In the genomic region with DNA sequence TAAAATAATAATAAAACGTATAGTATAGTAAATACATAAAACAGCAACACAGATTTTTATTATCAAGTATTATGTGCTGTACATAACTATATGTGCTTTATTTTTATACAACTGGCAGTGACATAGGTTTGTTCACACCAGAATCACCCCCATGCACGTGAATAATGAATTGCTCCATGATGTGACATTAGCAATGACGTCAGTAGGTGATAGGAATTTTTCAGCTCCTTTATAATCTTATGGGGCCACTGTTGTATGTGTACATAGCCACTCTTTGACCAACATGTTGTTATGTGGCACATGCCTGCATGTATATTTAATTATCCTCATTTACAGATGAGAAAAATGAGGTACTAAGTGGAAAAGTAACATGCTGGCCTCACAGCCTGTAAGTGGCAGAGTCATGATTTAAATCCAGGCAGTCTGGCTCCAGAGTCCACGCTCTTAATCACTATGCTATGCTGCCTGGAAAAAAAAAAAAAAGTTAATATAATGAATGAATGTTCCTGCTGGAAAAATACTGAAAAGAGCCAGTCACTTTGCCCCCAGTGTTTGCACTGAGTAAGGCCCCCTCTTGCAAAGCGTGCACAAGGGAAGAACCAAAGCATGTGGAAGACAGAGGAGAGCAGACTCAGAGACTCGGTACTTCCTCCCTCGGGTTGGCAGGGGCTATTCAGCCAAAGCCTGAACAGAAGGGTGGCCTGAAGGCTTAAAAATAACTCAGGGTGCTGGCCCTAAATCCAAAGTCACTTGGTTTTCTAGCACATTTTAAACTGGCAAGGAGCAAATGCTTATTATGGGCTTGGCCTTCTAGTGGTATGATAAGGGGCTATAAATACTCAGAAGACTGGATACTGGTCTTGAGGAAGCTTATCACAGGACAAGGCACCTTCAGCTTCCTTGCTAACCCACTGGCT, we compare ENCODE assay signal across 1 cellular context.
TF ChIP-seq lines count a peak whose summit lies in the region.

No MANE protein-coding gene starts in this region.

TF ChIP-seq in liver, 16 proteins besides CTCF, POLR2A, EP300 and RAD21:
- TF ChIP-seq ZBTB33 (IDR thresholded peaks at IDR 0.05) (no peak), NR2F2 (IDR thresholded peaks at IDR 0.05) (peak; percentile 16), SP1 (IDR thresholded peaks at IDR 0.05) (no peak)
